Comparison of ENCODE assay signal across 9 cellular contexts in the genomic region with DNA sequence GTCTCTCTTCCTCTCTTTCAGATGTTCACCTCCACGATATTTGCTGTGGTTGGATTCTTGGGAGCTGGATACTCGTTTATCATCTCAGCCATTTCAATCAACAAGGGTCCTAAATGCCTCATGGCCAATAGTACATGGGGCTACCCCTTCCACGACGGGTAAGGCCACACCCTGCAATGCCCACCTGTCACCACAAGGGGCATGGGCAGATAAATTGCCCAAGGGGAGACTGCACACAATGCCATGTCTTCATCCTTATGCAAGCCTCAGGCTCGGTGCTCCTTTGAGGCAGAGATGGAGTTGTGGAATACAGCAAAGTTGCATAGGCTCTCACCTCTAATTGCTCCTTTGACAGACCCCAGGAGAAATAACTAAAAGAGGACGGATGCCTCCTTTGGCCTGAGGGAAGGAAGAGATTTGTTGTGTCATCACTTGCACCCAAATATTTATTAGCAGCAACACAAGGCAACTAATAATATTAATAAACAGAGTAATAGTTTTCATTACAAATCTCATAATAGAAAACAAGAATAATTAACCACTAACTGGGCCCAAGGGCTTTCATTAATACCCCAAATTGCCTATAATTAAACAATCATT. TPM values are rescaled to one million over a fixed set of nuclear protein-coding genes. Genes with fewer than 3 reads are reported as not detected.
DNase-seq lines count a peak whose midpoint lies in the region; ATAC-seq, FAIRE-seq and TF ChIP-seq lines count a peak whose summit lies in the region.
"Had no signal": no experiment of that assay in that cellular context is flagged by ENCODE, and none has a peak within 500 bp of the region (broad histone marks: within the 10 kb centered on the region; RNA-seq: fewer than 3 reads in every experiment).

No MANE protein-coding gene starts in this region.

- H3K4me3 Mint-ChIP-seq in T-helper 17 cell, result no peak overlapping the region

- peak in 1 of 2 experiments; percentile 18; a peak in 1 of 5 replicates for TF ChIP-seq RAD21 in A549 (conservative IDR thresholded peaks at IDR 0.05 in 1 of 2, IDR thresholded peaks at IDR 0.05 in 1 of 2)

- TF ChIP-seq CTCF in A549 (IDR thresholded peaks at IDR 0.05) (no peak), GM12873 (IDR thresholded peaks at IDR 0.05; ENCODE audit: insufficient read depth, low read depth, low read length, missing control alignments) (peak; percentile 92), hepatocyte (IDR thresholded peaks at IDR 0.05; ENCODE audit: poor library complexity) (peak; percentile 16)

- peak in 1 of 2 experiments; percentile 62 for DNase-seq in A549 (ENCODE audit: low read depth in 1 of 2, low spot score in 1 of 2)
- DNase-seq in T-helper 17 cell, result no peak
- DNase-seq in hepatocyte (ENCODE audit: low spot score), result no peak
- no peak for DNase-seq in putamen (ENCODE audit: low spot score)
- no peak for DNase-seq in GM23248
- DNase-seq in neuronal stem cell (ENCODE audit: low spot score), result no peak

- no peak overlapping the region for H3K27ac Mint-ChIP-seq in T-helper 17 cell

- no peak overlapping the region for H2AK5ac ChIP-seq in neuronal stem cell (ENCODE audit: low read depth, low read length)

- no peak for TF ChIP-seq EP300 in A549 (IDR thresholded peaks at IDR 0.05)

- no peaks in the 10 kb centered on the region for H3K36me3 Mint-ChIP-seq in T-helper 17 cell (ENCODE audit: low read depth)

- H3F3A ChIP-seq in GM23248 (ENCODE audit: insufficient read depth), result peaks cover 6% of the 10 kb centered on the region; the same call in 1 of the 2 replicates

- no peaks in the 10 kb centered on the region for H3K9me3 ChIP-seq in A549
- no peaks in the 10 kb centered on the region for H3K9me3 ChIP-seq in T-helper 17 cell (ENCODE audit: control insufficient read depth, low read length, poor library complexity, severe bottlenecking)
- no peaks in the 10 kb centered on the region for H3K9me3 ChIP-seq in hepatocyte (ENCODE audit: low read depth)
- H3K9me3 ChIP-seq in GM23248 (ENCODE audit: low read depth), result no peaks in the 10 kb centered on the region
- H3K9me3 ChIP-seq in neuronal stem cell (replicated peaks in 1 of 2; ENCODE audit: control insufficient read depth in 2 of 2, insufficient read depth in 1 of 2, low read depth in 1 of 2, low read length in 2 of 2), result peaks cover 0 to 1% of the 10 kb centered on the region in 2 donors

- in situ Hi-C loops in GM23248 (cut with MboI), result loop anchor here (25.0 kb wide), 1 partner anchor 375 kb away; no protein-coding TSS in a partner anchor

- no peak for FAIRE-seq in A549 (lab: Jason Lieb, UNC)
- FAIRE-seq: colon had no signal

- no peak overlapping the region; a peak in 1 of 6 replicates for H3K27ac ChIP-seq in A549
- no peak overlapping the region for H3K27ac ChIP-seq in hepatocyte
- H3K27ac ChIP-seq in GM23248, result no peak overlapping the region
- H3K27ac ChIP-seq in neuronal stem cell (replicated peaks; ENCODE audit: low read length), result no peak overlapping the region

- H4K8ac ChIP-seq in neuronal stem cell (ENCODE audit: low read depth, low read length), result no peak overlapping the region

- H3K9ac ChIP-seq in GM23248 (no peak overlapping the region), neuronal stem cell (ENCODE audit: low read depth, low read length, poor library complexity) (no peak overlapping the region)

- no peak overlapping the region for H2BK15ac ChIP-seq in neuronal stem cell (ENCODE audit: low read length)

- H3K4me2 ChIP-seq in A549 (no peak overlapping the region), hepatocyte (no peak overlapping the region), GM23248 (ENCODE audit: unreplicated experiment) (no peak overlapping the region), neuronal stem cell (ENCODE audit: insufficient read depth, low read length, poor library complexity, severe bottlenecking) (no peak overlapping the region)

- H4K20me1 ChIP-seq in hepatocyte (ENCODE audit: insufficient read depth, poor library complexity, severe bottlenecking), result no peaks in the 10 kb centered on the region
- no peaks in the 10 kb centered on the region for H4K20me1 ChIP-seq in GM23248 (ENCODE audit: insufficient read depth)

- H3K27me3 Mint-ChIP-seq in T-helper 17 cell, result peaks cover 30% of the 10 kb centered on the region

- peak; percentile 66 to 77; a peak in 4 of 6 replicates for ATAC-seq in A549
- ATAC-seq in HG02981 (IDR thresholded peaks at IDR 0.05; ENCODE audit: unreplicated experiment), result peak; percentile 81
- ATAC-seq in T-helper 17 cell, result peak; percentile 36

- H4K91ac ChIP-seq in neuronal stem cell (ENCODE audit: low read depth, low read length, poor library complexity), result no peak overlapping the region

- WGBS in A549 (ENCODE audit: missing lambda C conversion rate), result 80% methylated on average over 6 of the region's 6 CpGs
- WGBS in hepatocyte (ENCODE audit: low lambda C conversion rate, missing lambda C conversion rate), result 71% methylated on average over 6 of the region's 6 CpGs
- 69 to 77% methylated on average over 6 of the region's 6 CpGs for WGBS in GM23248 (ENCODE audit: low coverage in 1 of 2, low lambda C conversion rate in 2 of 2, missing lambda C conversion rate in 2 of 2), 2 experiments
- no CpG with 5 or more reads among the region's 6 CpGs for WGBS in neuronal stem cell (ENCODE audit: extremely low coverage in 2 of 2, insufficient read length in 2 of 2, insufficient replicate concordance in 1 of 2), 2 donors

- H3K27me3 ChIP-seq in hepatocyte, result no peaks in the 10 kb centered on the region
- no peaks in the 10 kb centered on the region for H3K27me3 ChIP-seq in GM23248 (replicated peaks; ENCODE audit: insufficient read depth)
- peaks cover 0 to 6% (median 3%) of the 10 kb centered on the region in 3 experiments for H3K27me3 ChIP-seq in neuronal stem cell (ENCODE audit: control insufficient read depth in 3 of 3, insufficient read depth in 3 of 3, low read depth in 1 of 3, low read length in 3 of 3)

- no peaks in the 10 kb centered on the region for H3K79me1 ChIP-seq in neuronal stem cell (ENCODE audit: low read depth, low read length)

- no peak for TF ChIP-seq POLR2A in A549 (IDR thresholded peaks at IDR 0.05; ENCODE audit: low read length)

- no peak overlapping the region for H2BK12ac ChIP-seq in neuronal stem cell (ENCODE audit: low read length)

- CTCF ChIA-PET in A549 (lab: Yijun Ruan, JAX), result interaction anchor here (0.6 to 8.7 kb wide), 4 partner anchors 7 to 321 kb away, joined by 3 to 52 read pairs (median 3); no protein-coding TSS in a partner anchor

- H3K79me2 ChIP-seq in hepatocyte (no peaks in the 10 kb centered on the region), GM23248 (ENCODE audit: insufficient read depth) (no peaks in the 10 kb centered on the region)

- H2BK120ac ChIP-seq in neuronal stem cell (ENCODE audit: low read depth, low read length), result no peak overlapping the region

- peaks cover 2% of the 10 kb centered on the region for H3K4me1 Mint-ChIP-seq in T-helper 17 cell

- H3K18ac ChIP-seq in neuronal stem cell (ENCODE audit: low read length), result no peak overlapping the region

- no peak overlapping the region for H3K4ac ChIP-seq in neuronal stem cell (ENCODE audit: low read length)

- H3K36me3 ChIP-seq in hepatocyte (replicated peaks; ENCODE audit: insufficient read depth, low read depth) (no peaks in the 10 kb centered on the region), GM23248 (ENCODE audit: low read depth) (no peaks in the 10 kb centered on the region), neuronal stem cell (replicated peaks in 1 of 2; ENCODE audit: control insufficient read depth in 2 of 2, insufficient read depth in 2 of 2, low read length in 2 of 2) (no peaks in the 10 kb centered on the region)

- H3K14ac ChIP-seq in neuronal stem cell (ENCODE audit: low read length), result no peak overlapping the region

- no peak overlapping the region for H2BK5ac ChIP-seq in neuronal stem cell (ENCODE audit: low read length)

- H3K4me3 ChIP-seq in A549 (no peak overlapping the region), hepatocyte (no peak overlapping the region), GM23248 (no peak overlapping the region), neuronal stem cell (ENCODE audit: low read length in 2 of 2) (no peak overlapping the region)

- no peak overlapping the region for H2AFZ ChIP-seq in hepatocyte
- no peak overlapping the region for H2AFZ ChIP-seq in GM23248
- H2AFZ ChIP-seq in neuronal stem cell (ENCODE audit: low read length), result no peak overlapping the region

- no peaks in the 10 kb centered on the region; the same call in 2 of the 3 replicates for H3K4me1 ChIP-seq in A549
- no peaks in the 10 kb centered on the region for H3K4me1 ChIP-seq in hepatocyte (ENCODE audit: insufficient read depth)
- no peaks in the 10 kb centered on the region for H3K4me1 ChIP-seq in GM23248 (ENCODE audit: insufficient read depth)
- H3K4me1 ChIP-seq in neuronal stem cell (ENCODE audit: control insufficient read depth in 2 of 2, insufficient read depth in 1 of 2, low read depth in 1 of 2, low read length in 2 of 2), result no peaks in the 10 kb centered on the region

- no peak overlapping the region for H3K23ac ChIP-seq in neuronal stem cell (ENCODE audit: low read depth, low read length, poor library complexity)

- H3K9me2 ChIP-seq in hepatocyte (replicated peaks; ENCODE audit: insufficient read depth), result no peaks in the 10 kb centered on the region
- H3K9me2 ChIP-seq in GM23248 (ENCODE audit: insufficient read depth), result no peaks in the 10 kb centered on the region

- POLR2A ChIA-PET in A549 (lab: Yijun Ruan, JAX), result no interaction called here

TF ChIP-seq in A549, 52 proteins besides CTCF, POLR2A, EP300 and RAD21:
- TF ChIP-seq, protein P1, sequence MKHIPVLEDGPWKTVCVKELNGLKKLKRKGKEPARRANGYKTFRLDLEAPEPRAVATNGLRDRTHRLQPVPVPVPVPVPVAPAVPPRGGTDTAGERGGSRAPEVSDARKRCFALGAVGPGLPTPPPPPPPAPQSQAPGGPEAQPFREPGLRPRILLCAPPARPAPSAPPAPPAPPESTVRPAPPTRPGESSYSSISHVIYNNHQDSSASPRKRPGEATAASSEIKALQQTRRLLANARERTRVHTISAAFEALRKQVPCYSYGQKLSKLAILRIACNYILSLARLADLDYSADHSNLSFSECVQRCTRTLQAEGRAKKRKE (CRISPR knock-in tag; IDR thresholded peaks at IDR 0.05; ENCODE audit: low read depth), result no peak
- no peak for TF ChIP-seq HDAC2 (IDR thresholded peaks at IDR 0.05)
- no peak for TF ChIP-seq RFX5 (IDR thresholded peaks at IDR 0.05)

RNA-seq across cellular contexts. Expression of a gene that starts 13.2 kb away (rescaled TPM):
- polyA plus RNA-seq in A549 (2011; rRNA removed), result 17.4 and 38.6 TPM in 2 replicates
- polyA plus RNA-seq in A549 (2012; cell fraction: cytosol; rRNA removed), result 6.2 and 9.6 TPM in 2 replicates
- 5.8 and 6.9 TPM in 2 replicates for polyA plus RNA-seq in A549 (2012; cell fraction: nucleus; rRNA removed)
- 28.7 to 45.2 TPM (median 32.2 TPM) in 3 replicates for polyA plus RNA-seq in A549 (2017; fragmentation: RNase III; extraction: RNeasy Plus Mini Kit Qiagen cat#74134 plus additional on column Dnase treatment)
- 20.8 and 30.0 TPM in 2 replicates for polyA minus RNA-seq in A549 (2011; rRNA and poly(A)+ RNA removed)
- not detected for total RNA-seq in T-helper 17 cell
- total RNA-seq in hepatocyte, result 763 and 899 TPM in 2 replicates
- 366 and 434 TPM in 2 replicates for polyA plus RNA-seq in hepatocyte
- 0.97 TPM in 1 of 2 replicates, not detected in the other for total RNA-seq in GM23248 (2014; rRNA removed; shearing (Covaris generic))
- polyA plus RNA-seq in GM23248 (2016; fragmentation: Nextera tagmentation; extraction: Ambion mirVana), result 0.48 and 0.96 TPM in 2 replicates
- polyA plus RNA-seq in neuronal stem cell (2013, experiment 1 of 2), result not detected
- not detected for polyA plus RNA-seq in neuronal stem cell (2013, experiment 2 of 2)

Comparison
In these comparisons a context has a peak if more than half of its experiments do, and no peak if none do; other contexts are left out.
1. RNA of a gene that starts 13.2 kb away (total RNA-seq): 763 to 899 TPM in hepatocyte; 0.97 TPM in GM23248 and not detected in T-helper 17 cell; every median in the first group is over 100 times any median in the second.
2. Peak in every context shown above with its lines, with median percentiles within 50 percentile points of each other: ATAC-seq.